In genomic region chr12:49019435-49020317, GRCh38 we compare ENCODE assay signal across 8 cellular contexts. TPM values are rescaled to one million over a fixed set of nuclear protein-coding genes. Genes with fewer than 3 reads are reported as not detected.
DNase-seq lines count a peak whose midpoint lies in the region; ATAC-seq and TF ChIP-seq lines count a peak whose summit lies in the region.

No MANE protein-coding gene starts in this region.

- H3K9me3 Mint-ChIP-seq in activated naive CD4-positive, alpha-beta T cell treated with anti-CD3 and anti-CD28 coated beads, Interleukin-2, amount 50 U/mL, for 72 hours: no peaks in the 10 kb centered on the region
- no peaks in the 10 kb centered on the region for H3K9me3 Mint-ChIP-seq in stimulated activated naive B cell treated with anti-CD40 and anti-IgM and Interleukin-4, amounts not matched to agents 10 μg/mL and 1 μg/mL and 100 μg/mL, for 72 hours

- H3K4me3 Mint-ChIP-seq in stimulated activated naive B cell treated with anti-CD40 and anti-IgM and Interleukin-4, amounts not matched to agents 10 μg/mL and 1 μg/mL and 100 μg/mL, for 72 hours: peak overlapping the region; percentile 75 to 95

- peak; percentile 56 for TF ChIP-seq CTCF in GM12875 (IDR thresholded peaks at IDR 0.05; ENCODE audit: borderline replicate concordance, insufficient read depth, low read depth, low read length)

- peaks cover 16 to 47% of the 10 kb centered on the region in 2 donors for H3K4me1 Mint-ChIP-seq in stimulated activated naive B cell treated with anti-CD40 and anti-IgM and Interleukin-4, amounts not matched to agents 10 μg/mL and 1 μg/mL and 100 μg/mL, for 72 hours

- H3K27me3 Mint-ChIP-seq in stimulated activated naive B cell treated with anti-CD40 and anti-IgM and Interleukin-4, amounts not matched to agents 10 μg/mL and 1 μg/mL and 100 μg/mL, for 72 hours: no peaks in the 10 kb centered on the region

- TF ChIP-seq POLR2A in GM18505 (IDR thresholded peaks at IDR 0.05; ENCODE audit: borderline replicate concordance, extremely low read depth, insufficient read depth, insufficient read length): no peak

- ATAC-seq in activated naive CD4-positive, alpha-beta T cell treated with anti-CD3 and anti-CD28 coated beads, Interleukin-2, amount 50 U/mL, for 72 hours: no peak
- ATAC-seq in stimulated activated naive B cell treated with anti-CD40 and anti-IgM and Interleukin-4, amounts not matched to agents 10 μg/mL and 1 μg/mL and 100 μg/mL, for 72 hours (replicated peaks): no peak
- ATAC-seq in HG03442 (IDR thresholded peaks at IDR 0.05; ENCODE audit: unreplicated experiment): no peak
- no peak for ATAC-seq in GM18505 (IDR thresholded peaks at IDR 0.05; ENCODE audit: unreplicated experiment)

- H3K4me3 ChIP-seq in GM12875 (ENCODE audit: low read depth, low read length): no peak overlapping the region

- peaks cover 9 to 28% of the 10 kb centered on the region in 2 donors for H3K36me3 Mint-ChIP-seq in activated naive CD4-positive, alpha-beta T cell treated with anti-CD3 and anti-CD28 coated beads, Interleukin-2, amount 50 U/mL, for 72 hours
- H3K36me3 Mint-ChIP-seq in stimulated activated naive B cell treated with anti-CD40 and anti-IgM and Interleukin-4, amounts not matched to agents 10 μg/mL and 1 μg/mL and 100 μg/mL, for 72 hours: peaks cover 39 to 64% of the 10 kb centered on the region in 2 donors

- DNase-seq in AG08395 (ENCODE audit: low spot score) (peak; percentile 35), OCI-M2 (lab: John Stamatoyannopoulos, UW; ENCODE audit: unreplicated experiment) (peak; percentile 62), iPS-NIHi11 (ENCODE audit: low spot score) (peak; percentile 82)
- peak; percentile 37 to 53 for DNase-seq in activated naive CD4-positive, alpha-beta T cell treated with anti-CD3 and anti-CD28 coated beads, Interleukin-2, amount 50 U/mL, for 72 hours (ENCODE audit: low spot score in 2 of 2)
- no peak for DNase-seq in stimulated activated naive B cell treated with anti-CD40 and anti-IgM and Interleukin-4, amounts not matched to agents 10 μg/mL and 1 μg/mL and 100 μg/mL, for 72 hours

- H3K27ac Mint-ChIP-seq in activated naive CD4-positive, alpha-beta T cell treated with anti-CD3 and anti-CD28 coated beads, Interleukin-2, amount 50 U/mL, for 72 hours: peak overlapping the region; percentile 51 to 91
- peak overlapping the region; percentile 92 for H3K27ac Mint-ChIP-seq in stimulated activated naive B cell treated with anti-CD40 and anti-IgM and Interleukin-4, amounts not matched to agents 10 μg/mL and 1 μg/mL and 100 μg/mL, for 72 hours

RNA-seq across cellular contexts. Expression of gene PRKAG1, which starts 1.1 kb away (rescaled TPM):
- total RNA-seq in activated naive CD4-positive, alpha-beta T cell treated with anti-CD3 and anti-CD28 coated beads, Interleukin-2, amount 50 U/mL, for 72 hours: 10 to 100 TPM; 52.5 to 58.7 TPM

RNA-seq across cellular contexts. Expression of gene DDN, which starts 20.5 kb away (rescaled TPM):
- total RNA-seq in activated naive CD4-positive, alpha-beta T cell treated with anti-CD3 and anti-CD28 coated beads, Interleukin-2, amount 50 U/mL, for 72 hours: 1 to 10 TPM in 1 of 2 donors, under 1 TPM in 1; 0.07 to 1.1 TPM

RNA-seq across cellular contexts. Expression of gene KMT2D, which starts 40.9 kb away (rescaled TPM):
- total RNA-seq in activated naive CD4-positive, alpha-beta T cell treated with anti-CD3 and anti-CD28 coated beads, Interleukin-2, amount 50 U/mL, for 72 hours: 100 to 1,000 TPM in 1 of 2 donors, 10 to 100 TPM in 1; 67.7 to 110 TPM

RNA-seq across cellular contexts. Expression of gene WNT1, which starts 41.6 kb away (rescaled TPM):
- total RNA-seq in activated naive CD4-positive, alpha-beta T cell treated with anti-CD3 and anti-CD28 coated beads, Interleukin-2, amount 50 U/mL, for 72 hours: under 1 TPM in 1 of 2 donors, not detected in 1; 0.27 TPM

RNA-seq across cellular contexts. Expression of gene WNT10B, which starts 48.1 kb away (rescaled TPM):
- 1 to 10 TPM in 1 of 2 donors, not detected in 1; 1.4 TPM for total RNA-seq in activated naive CD4-positive, alpha-beta T cell treated with anti-CD3 and anti-CD28 coated beads, Interleukin-2, amount 50 U/mL, for 72 hours
